In the genomic region with DNA sequence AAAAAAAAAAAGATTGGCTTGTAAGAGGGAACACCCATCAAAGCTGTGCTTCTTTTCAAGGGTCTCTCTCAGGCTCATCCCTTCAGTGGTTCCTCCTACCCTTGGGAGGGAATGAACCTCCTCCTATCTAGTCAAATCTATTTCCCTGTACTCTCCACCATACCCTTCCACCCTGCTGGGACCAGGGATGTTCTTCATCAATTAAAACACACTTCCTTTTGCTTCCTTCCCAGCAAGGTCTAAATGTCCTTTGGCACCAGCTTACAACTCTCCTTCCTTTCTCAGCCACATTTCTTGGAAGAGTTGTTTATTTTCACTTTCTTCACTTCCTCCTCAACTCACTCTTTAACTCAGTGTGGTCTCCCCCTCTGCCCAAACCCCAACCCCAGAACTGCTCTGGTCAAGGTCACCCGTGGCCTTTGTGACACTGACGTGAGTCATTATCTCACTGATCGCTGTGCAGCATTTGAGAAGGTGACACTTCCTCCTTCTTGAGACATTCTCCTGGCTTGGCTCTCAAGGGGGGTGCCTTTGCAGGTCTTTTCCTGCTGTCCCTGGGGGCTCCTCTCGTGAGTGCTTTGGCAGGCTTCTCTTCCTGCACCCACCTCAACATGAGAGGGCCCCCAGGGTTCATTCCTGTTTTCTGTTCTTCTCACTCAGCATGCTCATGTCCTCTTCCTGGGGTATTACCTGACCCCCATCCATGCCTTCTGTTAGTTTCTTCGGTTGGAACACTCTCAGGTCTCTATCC, we compare ENCODE assay signal across 8 cellular contexts.
A peak's percentile ranks its signal among the peaks of the same experiment; 100 is the strongest.
DNase-seq lines count a peak whose midpoint lies in the region; ATAC-seq lines count a peak whose summit lies in the region.

No MANE protein-coding gene starts in this region.

- no peaks in the 10 kb centered on the region for H3K9me3 Mint-ChIP-seq in activated CD4-positive, alpha-beta memory T cell treated with anti-CD3 and anti-CD28 coated beads for 36 hours
- no peaks in the 10 kb centered on the region for H3K9me3 Mint-ChIP-seq in stimulated activated memory B cell treated with anti-CD40 and anti-IgM and Interleukin-4, amounts not matched to agents 10 μg/mL and 1 μg/mL and 100 μg/mL, for 72 hours

- H3K27ac Mint-ChIP-seq in activated CD4-positive, alpha-beta memory T cell treated with anti-CD3 and anti-CD28 coated beads for 36 hours: no peak overlapping the region
- H3K27ac Mint-ChIP-seq in stimulated activated memory B cell treated with anti-CD40 and anti-IgM and Interleukin-4, amounts not matched to agents 10 μg/mL and 1 μg/mL and 100 μg/mL, for 72 hours: peak overlapping the region; percentile 36

- peaks cover 14% of the 10 kb centered on the region for H3K4me1 Mint-ChIP-seq in activated CD4-positive, alpha-beta memory T cell treated with anti-CD3 and anti-CD28 coated beads for 36 hours (ENCODE audit: low read depth)
- peaks cover 20% of the 10 kb centered on the region for H3K4me1 Mint-ChIP-seq in stimulated activated memory B cell treated with anti-CD40 and anti-IgM and Interleukin-4, amounts not matched to agents 10 μg/mL and 1 μg/mL and 100 μg/mL, for 72 hours

- intact Hi-C loops in activated CD4-positive, alpha-beta memory T cell treated with anti-CD3 and anti-CD28 coated beads for 36 hours (cut with micrococcal nuclease): no loop called here

- H3K27me3 Mint-ChIP-seq in activated CD4-positive, alpha-beta memory T cell treated with anti-CD3 and anti-CD28 coated beads for 36 hours: peaks cover 11% of the 10 kb centered on the region
- no peaks in the 10 kb centered on the region for H3K27me3 Mint-ChIP-seq in stimulated activated memory B cell treated with anti-CD40 and anti-IgM and Interleukin-4, amounts not matched to agents 10 μg/mL and 1 μg/mL and 100 μg/mL, for 72 hours

- CTCF ChIA-PET in activated CD4-positive, alpha-beta memory T cell treated with anti-CD3 and anti-CD28 coated beads for 36 hours (lab: Charles Lee): no interaction called here

- no peaks in the 10 kb centered on the region for H3K36me3 Mint-ChIP-seq in activated CD4-positive, alpha-beta memory T cell treated with anti-CD3 and anti-CD28 coated beads for 36 hours
- no peaks in the 10 kb centered on the region for H3K36me3 Mint-ChIP-seq in stimulated activated memory B cell treated with anti-CD40 and anti-IgM and Interleukin-4, amounts not matched to agents 10 μg/mL and 1 μg/mL and 100 μg/mL, for 72 hours

- peak; percentile 70 for ATAC-seq in HG03196 (IDR thresholded peaks at IDR 0.05; ENCODE audit: unreplicated experiment)
- ATAC-seq in stimulated activated memory B cell treated with anti-CD40 and anti-IgM and Interleukin-4, amounts not matched to agents 10 μg/mL and 1 μg/mL and 100 μg/mL, for 72 hours: peak; percentile 96
- ATAC-seq in HG02938 (IDR thresholded peaks at IDR 0.05; ENCODE audit: unreplicated experiment): no peak

- POLR2A ChIA-PET in activated CD4-positive, alpha-beta memory T cell treated with anti-CD3 and anti-CD28 coated beads for 36 hours (lab: Charles Lee): no interaction called here

- DNase-seq in activated CD4-positive, alpha-beta T cell treated with anti-CD3 and anti-CD28 coated beads, Interleukin-2, amount 50 U/mL, for 48 hours: peak; percentile 23 to 40
- DNase-seq in activated CD4-positive, alpha-beta T cell treated with anti-CD3 and anti-CD28 coated beads, Interleukin-2, amount 50 U/mL, for 1 hour: no peak
- DNase-seq in activated CD4-positive, alpha-beta memory T cell treated with anti-CD3 and anti-CD28 coated beads for 36 hours: peak; percentile 65
- no peak for DNase-seq in effector CD4-positive, alpha-beta T cell
- no peak for DNase-seq in DMS 273 treated with DMSO at 0.1 percent for 48 hours (lab: John Stamatoyannopoulos, UW)

- no peak overlapping the region for H3K4me3 Mint-ChIP-seq in activated CD4-positive, alpha-beta memory T cell treated with anti-CD3 and anti-CD28 coated beads for 36 hours
- H3K4me3 Mint-ChIP-seq in stimulated activated memory B cell treated with anti-CD40 and anti-IgM and Interleukin-4, amounts not matched to agents 10 μg/mL and 1 μg/mL and 100 μg/mL, for 72 hours: peak overlapping the region; percentile 22

Comparison
In these comparisons a context has a peak if more than half of its experiments do, and no peak if none do; other contexts are left out.
1. DNase-seq: peak in activated CD4-positive, alpha-beta T cell treated with anti-CD3 and anti-CD28 coated beads, Interleukin-2, amount 50 U/mL, for 48 hours (2 of 2) and activated CD4-positive, alpha-beta memory T cell treated with anti-CD3 and anti-CD28 coated beads for 36 hours (single experiment); none in activated CD4-positive, alpha-beta T cell treated with anti-CD3 and anti-CD28 coated beads, Interleukin-2, amount 50 U/mL, for 1 hour (single experiment), effector CD4-positive, alpha-beta T cell (single experiment) and DMS 273 treated with DMSO at 0.1 percent for 48 hours (single experiment).